ENCODE assay signal across 28 cellular contexts in genomic region chr11:127281534-127281933, GRCh38.
"Had no signal": no experiment of that assay in that cellular context is flagged by ENCODE, and none has a peak within 500 bp of the region (broad histone marks: within the 10 kb centered on the region; RNA-seq: fewer than 3 reads in every experiment).

No MANE protein-coding gene starts in this region.

- H3K4me1 ChIP-seq: parathyroid adenoma, psoas muscle, spleen, suprapubic skin, testis, tibial artery, transverse colon, upper lobe of right lung, uterus had no signal

- H2AFZ ChIP-seq: neural progenitor cell, parathyroid adenoma had no signal

- ATAC-seq: natural killer cell; psoas muscle; right cardiac atrium; sciatic nerve; stimulated activated memory B cell treated with anti-CD40 and anti-IgM and Interleukin-4, amounts not matched to agents 10 μg/mL and 1 μg/mL and 100 μg/mL, for 72 hours; stimulated activated naive CD8-positive, alpha-beta T cell treated with anti-CD3 and anti-CD28 coated beads, Interleukin-15, amount 100 ng/mL, for 72 hours; stimulated activated naive CD8-positive, alpha-beta T cell treated with anti-CD3 and anti-CD28 coated beads, Interleukin-15, Interleukin-2, amounts not matched to agents 100 U/mL and 50 U/mL, for 24 hours; upper lobe of right lung had no signal

- DNase-seq: natural killer cell; occipital lobe; ovary; posterior cingulate gyrus; psoas muscle; right cardiac atrium; spleen; stimulated activated CD4-positive, alpha-beta T cell treated with anti-CD3 and anti-CD28 coated beads, Interleukin-12 subunit alpha, Interleukin-12 subunit beta, amount 100 ng/mL, for 4 hours; stimulated activated CD4-positive, alpha-beta T cell treated with anti-CD3 and anti-CD28 coated beads, Interleukin-1b, Interleukin-23, amount 100 ng/mL, for 48 hours; stimulated activated CD4-positive, alpha-beta T cell treated with anti-CD3 and anti-CD28 coated beads, Interleukin-4, amount 100 ng/mL, for 1 hour; stimulated activated CD4-positive, alpha-beta T cell treated with anti-CD3 and anti-CD28 coated beads, Interleukin-4, amount 100 ng/mL, for 4 hours; stimulated activated CD8-positive, alpha-beta memory T cell treated with anti-CD3 and anti-CD28 coated beads, Interleukin-4, amount 100 ng/mL, for 48 hours; stimulated activated naive CD4-positive, alpha-beta T cell; stimulated activated naive CD8-positive, alpha-beta T cell treated with anti-CD3 and anti-CD28 coated beads, Interleukin-15, amount 100 ng/mL, for 72 hours; stimulated activated naive CD8-positive, alpha-beta T cell treated with anti-CD3 and anti-CD28 coated beads, Interleukin-15, Interleukin-2, amounts not matched to agents 100 U/mL and 50 U/mL, for 24 hours; substantia nigra; testis; tibial artery; transverse colon; upper lobe of right lung; uterus had no signal

- H3K4me3 ChIP-seq: neural progenitor cell, ovary, psoas muscle, skin epidermis, smooth muscle cell, spleen, suprapubic skin, testis, tibial artery, transverse colon, upper lobe of right lung, uterus had no signal

- H3K9ac ChIP-seq: neural progenitor cell, parathyroid adenoma had no signal

- H3K27ac ChIP-seq: neural progenitor cell, ovary, parathyroid adenoma, psoas muscle, skin epidermis, spleen, suprapubic skin, testis, tibial artery, transverse colon, upper lobe of right lung, uterus had no signal

- H3K9me3 ChIP-seq: ovary, psoas muscle, spleen, suprapubic skin, testis, tibial artery, transverse colon, upper lobe of right lung, uterus had no signal

- H3K27me3 ChIP-seq: neural progenitor cell, ovary, spleen, testis, tibial artery, transverse colon, upper lobe of right lung, uterus had no signal

- H3K4me2 ChIP-seq: neural progenitor cell, smooth muscle cell had no signal

- H3K36me3 ChIP-seq: neural progenitor cell, ovary, spleen, suprapubic skin, tibial artery, transverse colon, upper lobe of right lung, uterus had no signal
